In genomic region chr16:57115148-57115503, GRCh38 we compare ENCODE assay signal across 18 cellular contexts. TPM values are rescaled to one million over a fixed set of nuclear protein-coding genes. Genes with fewer than 3 reads are reported as not detected.
A peak's percentile ranks its signal among the peaks of the same experiment; 100 is the strongest.
DNase-seq lines count a peak whose midpoint lies in the region; ATAC-seq and TF ChIP-seq lines count a peak whose summit lies in the region.
"Had no signal": no experiment of that assay in that cellular context is flagged by ENCODE, and none has a peak within 500 bp of the region (broad histone marks: within the 10 kb centered on the region; RNA-seq: fewer than 3 reads in every experiment).

No MANE protein-coding gene starts in this region.

- H3T11ph ChIP-seq in H9 (ENCODE audit: low read length), result no peak overlapping the region

- no peak for TF ChIP-seq POLR2A in body of pancreas (IDR thresholded peaks at IDR 0.05)

- H3K4me3 ChIP-seq in fibroblast of mammary gland (ENCODE audit: control insufficient read depth, low read depth, low read length) (no peak overlapping the region), body of pancreas (no peak overlapping the region)
- H3K4me3 ChIP-seq: K562, pancreas, PC-9, thoracic aorta had no signal

- H3K9me3 Mint-ChIP-seq in H9, result no peaks in the 10 kb centered on the region
- H3K9me3 Mint-ChIP-seq: activated CD4-positive, alpha-beta memory T cell treated with anti-CD3 and anti-CD28 coated beads, Interleukin-2, amount 10 ng/mL, durations not matched to agents 7 days and 5 days; CD4-positive, CD25-positive, alpha-beta regulatory T cell; stimulated activated effector memory CD8-positive, alpha-beta T cell treated with anti-CD3 and anti-CD28 coated beads, Interleukin-12 subunit alpha, Interleukin-12 subunit beta, amount 100 ng/mL, for 72 hours; T-helper 2 cell treated with Interferon-gamma antibody and Interleukin-4, amounts not matched to agents 5 μg/mL and 100 μg/mL, for 36 hours had no signal

- H2BK12ac ChIP-seq in H9 (ENCODE audit: insufficient read length, low read depth, low read length), result no peak overlapping the region

- no peak for DNase-seq in H9
- peak; percentile 26 for DNase-seq in fibroblast of mammary gland (ENCODE audit: low read depth)
- DNase-seq in posterior vena cava (ENCODE audit: low spot score), result peak; percentile 80
- no peak for DNase-seq in body of pancreas
- DNase-seq in epidermal melanocyte (ENCODE audit: insufficient read length, low spot score), result no peak
- no peak for DNase-seq in SIG-M5 (lab: John Stamatoyannopoulos, UW)
- DNase-seq: activated CD4-positive, alpha-beta memory T cell treated with anti-CD3 and anti-CD28 coated beads, Interleukin-2, amount 10 ng/mL, durations not matched to agents 7 days and 5 days; activated CD4-positive, CD25-positive, alpha-beta regulatory T cell; activated naive CD4-positive, alpha-beta T cell; CD4-positive, CD25-positive, alpha-beta regulatory T cell; pancreas; PC-9 had no signal

- no peak overlapping the region for H2BK120ac ChIP-seq in H9 (ENCODE audit: low read depth, low read length, poor library complexity, severe bottlenecking)

- H2BK15ac ChIP-seq in H9 (ENCODE audit: low read depth, low read length), result no peak overlapping the region

- no peaks in the 10 kb centered on the region for H3K23me2 ChIP-seq in H9 (ENCODE audit: insufficient read length, low read depth, low read length, poor library complexity, severe bottlenecking)

- H3K27me3 ChIP-seq in H9 (ENCODE audit: insufficient read depth, low read length) (no peaks in the 10 kb centered on the region), body of pancreas (no peaks in the 10 kb centered on the region)
- H3K27me3 ChIP-seq: pancreas had no signal

- H3K27ac ChIP-seq in H9 (ENCODE audit: insufficient read length, low read depth, low read length) (no peak overlapping the region), angular gyrus (ENCODE audit: low read depth, low read length) (peak overlapping the region; percentile 99), body of pancreas (no peak overlapping the region)
- H3K27ac ChIP-seq: pancreas, PC-9, thoracic aorta had no signal

- intact Hi-C loops in posterior vena cava (cut with DNase I) (no loop called here), body of pancreas (cut with DNase I) (no loop called here)

- no peak for ATAC-seq in body of pancreas
- no peak for ATAC-seq in HG02981 (IDR thresholded peaks at IDR 0.05; ENCODE audit: unreplicated experiment)
- ATAC-seq: stimulated activated effector memory CD8-positive, alpha-beta T cell treated with anti-CD3 and anti-CD28 coated beads, Interleukin-12 subunit alpha, Interleukin-12 subunit beta, amount 100 ng/mL, for 72 hours had no signal

- no peaks in the 10 kb centered on the region for H3K79me1 ChIP-seq in H9 (ENCODE audit: insufficient read depth, low read depth, low read length, poor library complexity, severe bottlenecking)

- no peaks in the 10 kb centered on the region for H3K9me3 ChIP-seq in H9 (ENCODE audit: control insufficient read depth, low read depth, low read length)
- no peaks in the 10 kb centered on the region for H3K9me3 ChIP-seq in body of pancreas
- H3K9me3 ChIP-seq: pancreas, thoracic aorta had no signal

- H3K27me3 Mint-ChIP-seq in H9 (ENCODE audit: low read depth), result peaks cover 1% of the 10 kb centered on the region; the same call in 1 of the 2 replicates
- H3K27me3 Mint-ChIP-seq: activated CD4-positive, alpha-beta memory T cell treated with anti-CD3 and anti-CD28 coated beads, Interleukin-2, amount 10 ng/mL, durations not matched to agents 7 days and 5 days; CD4-positive, CD25-positive, alpha-beta regulatory T cell had no signal

- no peak overlapping the region for H2BK20ac ChIP-seq in H9 (ENCODE audit: low read depth, low read length, poor library complexity, severe bottlenecking)

- no peak overlapping the region for H3K18ac ChIP-seq in H9 (ENCODE audit: insufficient read length, low read depth, low read length)

- H4K20me1 ChIP-seq in H9 (ENCODE audit: control insufficient read depth, insufficient read depth, insufficient read length), result no peaks in the 10 kb centered on the region

- WGBS in H9 (ENCODE audit: extremely low coverage, insufficient read length, low lambda C conversion rate), result no CpG with 5 or more reads among the region's 10 CpGs
- WGBS in body of pancreas, 2 donors, result 76 to 86% methylated on average over 7 to 10 of the region's 10 CpGs

- H3K4me3 Mint-ChIP-seq in H9, result no peak overlapping the region
- H3K4me3 Mint-ChIP-seq: activated CD4-positive, alpha-beta memory T cell treated with anti-CD3 and anti-CD28 coated beads, Interleukin-2, amount 10 ng/mL, durations not matched to agents 7 days and 5 days; CD4-positive, CD25-positive, alpha-beta regulatory T cell; stimulated activated effector memory CD8-positive, alpha-beta T cell treated with anti-CD3 and anti-CD28 coated beads, Interleukin-12 subunit alpha, Interleukin-12 subunit beta, amount 100 ng/mL, for 72 hours; T-helper 2 cell treated with Interferon-gamma antibody and Interleukin-4, amounts not matched to agents 5 μg/mL and 100 μg/mL, for 36 hours had no signal

- H4K5ac ChIP-seq in H9 (ENCODE audit: insufficient read length, low read depth, low read length), result no peak overlapping the region

- H3K23ac ChIP-seq in H9 (ENCODE audit: insufficient read length, low read depth, low read length), result no peak overlapping the region

- no peak overlapping the region for H3K14ac ChIP-seq in H9 (ENCODE audit: insufficient read depth, low read length)

- peak overlapping the region in 2 of 3 experiments; percentile 70 to 73; a peak in 2 of 7 replicates for H3K27ac Mint-ChIP-seq in H9
- H3K27ac Mint-ChIP-seq: activated CD4-positive, alpha-beta memory T cell treated with anti-CD3 and anti-CD28 coated beads, Interleukin-2, amount 10 ng/mL, durations not matched to agents 7 days and 5 days; stimulated activated effector memory CD8-positive, alpha-beta T cell treated with anti-CD3 and anti-CD28 coated beads, Interleukin-12 subunit alpha, Interleukin-12 subunit beta, amount 100 ng/mL, for 72 hours; T-helper 2 cell treated with Interferon-gamma antibody and Interleukin-4, amounts not matched to agents 5 μg/mL and 100 μg/mL, for 36 hours had no signal

- H3K9ac ChIP-seq in H9 (ENCODE audit: extremely low read depth, insufficient read length, low read length), result no peak overlapping the region

- H2BK5ac ChIP-seq in H9 (ENCODE audit: insufficient read length, low read length), result no peak overlapping the region

- H3K4me2 ChIP-seq in H9 (ENCODE audit: insufficient read depth, insufficient read length, low read length), result no peak overlapping the region
- H3K4me2 ChIP-seq: PC-9 had no signal

- H3K36me3 ChIP-seq in body of pancreas (replicated peaks in 1 of 2; ENCODE audit: insufficient read depth in 1 of 2, low read depth in 2 of 2), result no peaks in the 10 kb centered on the region
- H3K36me3 ChIP-seq: pancreas, thoracic aorta had no signal

- no peaks in the 10 kb centered on the region for H3K79me2 ChIP-seq in H9 (ENCODE audit: insufficient read depth, low read length)

- no peak overlapping the region for H4K91ac ChIP-seq in H9 (ENCODE audit: insufficient read length, low read depth, low read length)

- peaks cover 0 to 4% (median 0%) of the 10 kb centered on the region in 3 experiments; a peak in 3 of 7 replicates for H3K36me3 Mint-ChIP-seq in H9 (ENCODE audit: insufficient read depth in 1 of 3, low read depth in 3 of 3)
- H3K36me3 Mint-ChIP-seq: stimulated activated effector memory CD8-positive, alpha-beta T cell treated with anti-CD3 and anti-CD28 coated beads, Interleukin-12 subunit alpha, Interleukin-12 subunit beta, amount 100 ng/mL, for 72 hours had no signal

- no peak overlapping the region for H4K8ac ChIP-seq in H9 (replicated peaks; ENCODE audit: insufficient read length, low read depth, low read length)

- peaks cover 11 to 21% of the 10 kb centered on the region in 2 experiments for H3K4me1 Mint-ChIP-seq in H9
- H3K4me1 Mint-ChIP-seq: activated CD4-positive, alpha-beta memory T cell treated with anti-CD3 and anti-CD28 coated beads, Interleukin-2, amount 10 ng/mL, durations not matched to agents 7 days and 5 days had no signal

- H3K4ac ChIP-seq in H9 (ENCODE audit: low read depth, low read length), result no peak overlapping the region

- H3K56ac ChIP-seq in H9 (ENCODE audit: insufficient read length, low read depth, low read length), result no peak overlapping the region

- no peak overlapping the region for H2AFZ ChIP-seq in H9 (ENCODE audit: low read length)
- H2AFZ ChIP-seq: PC-9 had no signal

- H3K4me1 ChIP-seq in H9 (ENCODE audit: insufficient read depth, low read length) (peaks cover 6% of the 10 kb centered on the region), body of pancreas (no peaks in the 10 kb centered on the region)
- H3K4me1 ChIP-seq: pancreas had no signal

- H2AK5ac ChIP-seq in H9 (ENCODE audit: insufficient read length, low read length), result no peak overlapping the region

- TF ChIP-seq CTCF in H9 (conservative IDR thresholded peaks at IDR 0.05) (no peak), fibroblast of mammary gland (conservative IDR thresholded peaks at IDR 0.05; ENCODE audit: control insufficient read depth, insufficient read depth, low read depth, low read length) (no peak), body of pancreas (IDR thresholded peaks at IDR 0.05) (no peak)

RNA-seq across cellular contexts. Expression of gene CPNE2, which starts 22.7 kb away (rescaled TPM):
- 8.0 and 8.1 TPM in 2 replicates for total RNA-seq in H9 (2021)
- 10 to 100 TPM; 26.7 to 28.4 TPM for total RNA-seq in posterior vena cava
- 10 to 100 TPM in 1 of 2 donors, 1 to 10 TPM in 1; 8.8 to 16.5 TPM for total RNA-seq in body of pancreas

Comparison
In these comparisons a context has a peak if more than half of its experiments do, and no peak if none do; other contexts are left out.
1. DNase-seq: peak in fibroblast of mammary gland (single experiment) and posterior vena cava (single experiment); none in H9 (single experiment), body of pancreas (0 of 4), epidermal melanocyte (single experiment) and SIG-M5 (single experiment).